ENCODE assay signal across 8 cellular contexts in the genomic region with DNA sequence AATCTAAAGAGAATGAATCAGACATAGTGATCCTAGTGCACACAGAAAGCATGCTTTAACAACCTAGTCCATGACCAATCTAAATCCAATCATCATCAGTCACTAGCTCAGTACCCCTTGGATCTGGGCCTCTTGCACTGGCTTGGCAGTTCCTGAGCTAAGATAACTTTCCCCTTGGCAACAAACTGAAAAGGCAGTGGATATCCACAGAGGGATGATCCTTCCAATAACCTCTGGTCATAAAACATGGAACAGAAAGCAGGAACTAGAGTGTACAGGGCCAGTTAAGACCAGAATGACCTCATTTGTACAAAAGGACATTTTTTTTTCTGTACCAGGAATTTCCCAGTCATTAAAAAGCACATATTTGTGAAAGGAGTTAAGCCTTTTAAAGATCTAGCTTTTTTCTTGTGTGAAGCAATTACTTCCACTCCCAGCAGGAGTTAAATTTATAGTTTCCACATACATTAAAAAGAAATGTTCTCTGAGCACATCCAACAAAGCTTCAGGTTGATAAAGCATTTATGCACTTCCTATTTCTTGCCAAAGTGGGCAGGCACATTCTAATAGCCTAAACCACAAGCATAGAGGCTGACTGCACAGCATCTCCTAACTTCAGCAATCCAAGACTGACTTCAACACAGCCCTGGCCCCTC. TPM values are rescaled to one million over a fixed set of nuclear protein-coding genes. Genes with fewer than 3 reads are reported as not detected.
DNase-seq lines count a peak whose midpoint lies in the region; ATAC-seq, FAIRE-seq and TF ChIP-seq lines count a peak whose summit lies in the region.
"Had no signal": no experiment of that assay in that cellular context is flagged by ENCODE, and none has a peak within 500 bp of the region (broad histone marks: within the 10 kb centered on the region; RNA-seq: fewer than 3 reads in every experiment).

No MANE protein-coding gene starts in this region.

- TF ChIP-seq CTCF in astrocyte (IDR thresholded peaks at IDR 0.05; ENCODE audit: insufficient read depth, low read depth, low read length): no peak
- TF ChIP-seq CTCF in hepatocyte (IDR thresholded peaks at IDR 0.05; ENCODE audit: poor library complexity): no peak
- no peak for TF ChIP-seq CTCF in upper lobe of right lung (IDR thresholded peaks at IDR 0.05)

- peak; percentile 89 for DNase-seq in MG63
- peak; percentile 89 for DNase-seq in astrocyte (ENCODE audit: low read depth)
- DNase-seq in hepatocyte (ENCODE audit: low spot score): peak; percentile 64
- no peak for DNase-seq in upper lobe of right lung
- DNase-seq in NCI-H187 treated with DMSO at 0.1 percent for 48 hours (lab: John Stamatoyannopoulos, UW): no peak
- DNase-seq in NCI-H446 treated with DMSO at 0.1 percent for 48 hours (lab: John Stamatoyannopoulos, UW): no peak

- H4K20me1 ChIP-seq in astrocyte (ENCODE audit: insufficient read depth, low read length) (no peaks in the 10 kb centered on the region), hepatocyte (ENCODE audit: insufficient read depth, poor library complexity, severe bottlenecking) (no peaks in the 10 kb centered on the region)

- no peak overlapping the region for H3K9ac ChIP-seq in astrocyte (ENCODE audit: low read length)

- H3K9me2 ChIP-seq in hepatocyte (replicated peaks; ENCODE audit: insufficient read depth): no peaks in the 10 kb centered on the region

- H3K27ac ChIP-seq in astrocyte (ENCODE audit: low read depth, low read length) (peak overlapping the region; percentile 17), hepatocyte (peak overlapping the region; percentile 76), upper lobe of right lung (no peak overlapping the region)

- H3K27ac Mint-ChIP-seq in astrocyte (ENCODE audit: unreplicated experiment): peak overlapping the region; percentile 99

- no peaks in the 10 kb centered on the region for H3K9me3 ChIP-seq in MG63
- no peaks in the 10 kb centered on the region for H3K9me3 ChIP-seq in astrocyte (ENCODE audit: insufficient read depth, low read depth, low read length)
- no peaks in the 10 kb centered on the region for H3K9me3 ChIP-seq in hepatocyte (ENCODE audit: low read depth)
- H3K9me3 ChIP-seq in upper lobe of right lung: no peaks in the 10 kb centered on the region

- H3K4me2 ChIP-seq in astrocyte (ENCODE audit: low read length) (peak overlapping the region; percentile 12), hepatocyte (no peak overlapping the region)

- intact Hi-C loops in upper lobe of right lung (cut with DNase I): no loop called here

- H3K4me3 ChIP-seq in MG63 (no peak overlapping the region), astrocyte (ENCODE audit: insufficient read depth, low read depth, low read length) (no peak overlapping the region), hepatocyte (no peak overlapping the region), upper lobe of right lung (no peak overlapping the region)
- H3K4me3 ChIP-seq: K562 had no signal

- no peaks in the 10 kb centered on the region for H3K9me3 Mint-ChIP-seq in astrocyte (ENCODE audit: unreplicated experiment)

- H3K4me1 ChIP-seq in astrocyte (ENCODE audit: insufficient read depth, low read length) (peaks cover 15% of the 10 kb centered on the region), hepatocyte (ENCODE audit: insufficient read depth) (peaks cover 26% of the 10 kb centered on the region), upper lobe of right lung (no peaks in the 10 kb centered on the region)

- no peaks in the 10 kb centered on the region for H3K27me3 Mint-ChIP-seq in astrocyte (ENCODE audit: low read depth, unreplicated experiment)

- H2AFZ ChIP-seq in astrocyte (ENCODE audit: low read depth, low read length) (no peak overlapping the region), hepatocyte (no peak overlapping the region)

- H3K36me3 Mint-ChIP-seq in astrocyte (ENCODE audit: low read depth, unreplicated experiment): no peaks in the 10 kb centered on the region

- H3K27me3 ChIP-seq in MG63: no peaks in the 10 kb centered on the region
- no peaks in the 10 kb centered on the region for H3K27me3 ChIP-seq in astrocyte (ENCODE audit: insufficient read depth, low read length)
- H3K27me3 ChIP-seq in hepatocyte: no peaks in the 10 kb centered on the region
- no peaks in the 10 kb centered on the region for H3K27me3 ChIP-seq in upper lobe of right lung

- ATAC-seq in upper lobe of right lung (peak; percentile 43), GM21619 (IDR thresholded peaks at IDR 0.05; ENCODE audit: unreplicated experiment) (no peak)
- ATAC-seq: K562 had no signal

- H3K4me1 Mint-ChIP-seq in astrocyte (ENCODE audit: low read depth, unreplicated experiment): peaks cover 36% of the 10 kb centered on the region

- peak; percentile 17 for FAIRE-seq in astrocyte (lab: Jason Lieb, UNC)
- FAIRE-seq: K562 had no signal

- peak overlapping the region; percentile 58 for H3K4me3 Mint-ChIP-seq in astrocyte (ENCODE audit: unreplicated experiment)

- no peaks in the 10 kb centered on the region for H3K79me2 ChIP-seq in astrocyte (ENCODE audit: insufficient read depth, low read length)
- H3K79me2 ChIP-seq in hepatocyte: no peaks in the 10 kb centered on the region

- H3K36me3 ChIP-seq in MG63: no peaks in the 10 kb centered on the region
- H3K36me3 ChIP-seq in astrocyte (ENCODE audit: insufficient read depth, low read length): no peaks in the 10 kb centered on the region
- no peaks in the 10 kb centered on the region for H3K36me3 ChIP-seq in hepatocyte (replicated peaks; ENCODE audit: insufficient read depth, low read depth)
- H3K36me3 ChIP-seq in upper lobe of right lung: no peaks in the 10 kb centered on the region

RNA-seq across cellular contexts. Expression of a gene that starts 30.0 kb away (rescaled TPM):
- 3.2 and 5.2 TPM in 2 replicates for total RNA-seq in MG63 (2014; rRNA removed; shearing (Covaris generic); ENCODE audit: low replicate concordance)
- total RNA-seq in astrocyte (17.8 and 18.1 TPM in 2 replicates), hepatocyte (8.4 and 9.1 TPM in 2 replicates), upper lobe of right lung (31.1 TPM)
- 1.3 and 3.3 TPM in 2 replicates for polyA plus RNA-seq in hepatocyte

Comparison
In these comparisons a context has a peak if more than half of its experiments do, and no peak if none do; other contexts are left out.
1. DNase-seq: peak in MG63 (single experiment), astrocyte (single experiment) and hepatocyte (single experiment); none in upper lobe of right lung (single experiment), NCI-H187 treated with DMSO at 0.1 percent for 48 hours (single experiment) and NCI-H446 treated with DMSO at 0.1 percent for 48 hours (single experiment).